Comparison of ENCODE assay signal across 1 cellular context in the genomic region with DNA sequence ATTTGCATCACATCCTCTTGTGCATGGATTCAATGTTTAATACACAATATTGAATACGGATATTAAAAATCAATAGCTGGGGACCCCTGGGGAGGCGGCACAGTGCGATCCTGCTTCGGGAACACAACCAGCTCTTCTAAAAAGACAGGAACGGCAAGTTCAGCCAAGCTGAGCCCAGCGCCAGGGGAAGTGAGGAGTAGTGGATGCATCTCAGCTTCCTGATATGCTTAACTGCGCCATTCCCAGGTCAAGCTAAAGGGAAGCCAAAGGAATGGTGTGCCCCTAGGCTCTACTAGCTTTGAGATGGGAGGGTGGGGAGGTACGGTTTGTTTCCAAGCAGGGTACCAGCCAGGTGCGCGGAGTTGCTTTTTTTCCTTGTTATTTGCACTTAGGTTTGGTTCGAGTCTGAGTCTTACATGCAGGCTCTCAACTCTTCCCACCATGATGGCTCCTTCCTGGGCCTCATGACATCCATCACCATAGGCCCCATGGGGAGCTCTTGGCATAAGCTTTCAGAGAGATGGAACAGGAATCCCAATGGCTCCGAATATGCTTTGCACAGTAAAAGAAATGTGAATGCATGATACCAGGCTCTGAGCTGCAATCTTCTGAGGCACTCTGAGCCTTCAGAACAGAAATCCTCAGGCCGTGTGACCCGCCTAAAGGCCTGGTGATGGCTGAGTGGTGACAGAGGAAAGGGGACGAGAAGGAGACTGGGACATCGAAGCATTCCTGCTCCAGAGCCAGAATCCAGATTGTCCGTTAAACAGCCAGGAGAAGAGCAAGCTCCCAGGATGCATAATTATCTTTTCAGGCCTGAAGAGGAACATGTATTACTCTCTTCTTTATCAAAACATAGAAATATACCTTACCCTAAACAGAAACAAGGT.
TF ChIP-seq lines count a peak whose summit lies in the region.

No MANE protein-coding gene starts in this region.

TF ChIP-seq in IMR-90, 13 proteins besides CTCF, POLR2A, EP300 and RAD21:
- TF ChIP-seq, protein P1, sequence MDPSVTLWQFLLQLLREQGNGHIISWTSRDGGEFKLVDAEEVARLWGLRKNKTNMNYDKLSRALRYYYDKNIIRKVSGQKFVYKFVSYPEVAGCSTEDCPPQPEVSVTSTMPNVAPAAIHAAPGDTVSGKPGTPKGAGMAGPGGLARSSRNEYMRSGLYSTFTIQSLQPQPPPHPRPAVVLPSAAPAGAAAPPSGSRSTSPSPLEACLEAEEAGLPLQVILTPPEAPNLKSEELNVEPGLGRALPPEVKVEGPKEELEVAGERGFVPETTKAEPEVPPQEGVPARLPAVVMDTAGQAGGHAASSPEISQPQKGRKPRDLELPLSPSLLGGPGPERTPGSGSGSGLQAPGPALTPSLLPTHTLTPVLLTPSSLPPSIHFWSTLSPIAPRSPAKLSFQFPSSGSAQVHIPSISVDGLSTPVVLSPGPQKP (IDR thresholded peaks at IDR 0.05; ENCODE audit: borderline replicate concordance, low read depth, low read length) = no peak
- TF ChIP-seq BHLHE40 (IDR thresholded peaks at IDR 0.05; ENCODE audit: low read depth, low read length) (no peak), FOS (IDR thresholded peaks at IDR 0.05; ENCODE audit: low read depth, low read length) (no peak), CEBPB (IDR thresholded peaks at IDR 0.05; ENCODE audit: low read depth, low read length) (no peak), SMC3 (IDR thresholded peaks at IDR 0.05; ENCODE audit: low read depth, low read length) (no peak), MAZ (IDR thresholded peaks at IDR 0.05; ENCODE audit: borderline replicate concordance, low read depth, low read length) (no peak), CHD1 (IDR thresholded peaks at IDR 0.05; ENCODE audit: low read depth, low read length) (no peak), NFE2L2 (IDR thresholded peaks at IDR 0.05; ENCODE audit: low read depth, low read length) (no peak), RCOR1 (IDR thresholded peaks at IDR 0.05; ENCODE audit: insufficient replicate concordance, low read length) (no peak)
